Comparison of ENCODE assay signal across 15 cellular contexts in genomic region chr9:38107811-38108304, GRCh38. TPM values are rescaled to one million over a fixed set of nuclear protein-coding genes. Genes with fewer than 3 reads are reported as not detected.
DNase-seq lines count a peak whose midpoint lies in the region; ATAC-seq and TF ChIP-seq lines count a peak whose summit lies in the region.
"Had no signal": no experiment of that assay in that cellular context is flagged by ENCODE, and none has a peak within 500 bp of the region (broad histone marks: within the 10 kb centered on the region; RNA-seq: fewer than 3 reads in every experiment).

No MANE protein-coding gene starts in this region.

- H3F3A ChIP-seq in neural progenitor cell (ENCODE audit: low read depth), result peaks cover 13% of the 10 kb centered on the region

- peak; percentile 61 for ATAC-seq in GM19463 (IDR thresholded peaks at IDR 0.05; ENCODE audit: unreplicated experiment)
- ATAC-seq in activated T-helper 17 cell treated with anti-CD3 and anti-CD28 coated beads, Interleukin-2, amount 50 U/mL, for 72 hours (replicated peaks), result no peak
- ATAC-seq: HepG2 had no signal

- H3K27me3 Mint-ChIP-seq in neural progenitor cell (ENCODE audit: insufficient read depth, low read depth), result peaks cover 16% of the 10 kb centered on the region
- peaks cover 12% of the 10 kb centered on the region for H3K27me3 Mint-ChIP-seq in activated T-helper 17 cell treated with anti-CD3 and anti-CD28 coated beads, Interleukin-2, amount 50 U/mL, for 72 hours

- no peak overlapping the region for H3K4me3 Mint-ChIP-seq in neural progenitor cell
- H3K4me3 Mint-ChIP-seq in activated T-helper 17 cell treated with anti-CD3 and anti-CD28 coated beads, Interleukin-2, amount 50 U/mL, for 72 hours, result no peak overlapping the region
- H3K4me3 Mint-ChIP-seq: neural crest cell had no signal

- H3K36me3 Mint-ChIP-seq in neural progenitor cell, result no peaks in the 10 kb centered on the region
- H3K36me3 Mint-ChIP-seq in activated T-helper 17 cell treated with anti-CD3 and anti-CD28 coated beads, Interleukin-2, amount 50 U/mL, for 72 hours (ENCODE audit: low read depth), result no peaks in the 10 kb centered on the region

- 0 out of 2 replicates have a peak overlapping the region, but pooled peaks have one; percentile 42 for H3K9ac ChIP-seq in BLaER1
- H3K9ac ChIP-seq in neural progenitor cell, result no peak overlapping the region

- DNase-seq in SW480 (ENCODE audit: low spot score) (peak; percentile 7), neural progenitor cell (ENCODE audit: low spot score) (peak; percentile 85), H4 (ENCODE audit: low spot score) (no peak), SKM-1 (lab: John Stamatoyannopoulos, UW; ENCODE audit: unreplicated experiment) (no peak), epidermal melanocyte (ENCODE audit: insufficient read length, low spot score) (no peak)
- DNase-seq: amniotic stem cell; DMS 273 treated with DMSO at 0.1 percent for 48 hours; stimulated activated CD4-positive, alpha-beta T cell treated with anti-CD3 and anti-CD28 coated beads, Interleukin-12 subunit alpha, Interleukin-12 subunit beta, amount 100 ng/mL, for 4 hours had no signal

- no peak overlapping the region for H3K4me3 ChIP-seq in BLaER1
- H3K4me3 ChIP-seq in neural progenitor cell, result no peak overlapping the region
- H3K4me3 ChIP-seq: esophagus muscularis mucosa had no signal

- H2AFZ ChIP-seq in neural progenitor cell (replicated peaks), result no peak overlapping the region

- no peaks in the 10 kb centered on the region for H3K79me2 ChIP-seq in neural progenitor cell (ENCODE audit: low read depth)

- peaks cover 24% of the 10 kb centered on the region for H3K4me1 ChIP-seq in BLaER1
- H3K4me1 ChIP-seq in neural progenitor cell, result peaks cover 17% of the 10 kb centered on the region

- H3K36me3 ChIP-seq in BLaER1, result no peaks in the 10 kb centered on the region
- H3K36me3 ChIP-seq in neural progenitor cell, result no peaks in the 10 kb centered on the region
- H3K36me3 ChIP-seq: esophagus muscularis mucosa had no signal

- peak overlapping the region; percentile 76 for H3K4me2 ChIP-seq in BLaER1
- H3K4me2 ChIP-seq in neural progenitor cell, result peak overlapping the region; percentile 57

- no peak for TF ChIP-seq CTCF in neural progenitor cell (IDR thresholded peaks at IDR 0.05)

- H3K27ac ChIP-seq in BLaER1 (no peak overlapping the region), neural progenitor cell (no peak overlapping the region)
- H3K27ac ChIP-seq: esophagus muscularis mucosa had no signal

- H3K9me3 ChIP-seq in BLaER1, result no peaks in the 10 kb centered on the region
- H3K9me3 ChIP-seq in neural progenitor cell (ENCODE audit: low read depth), result no peaks in the 10 kb centered on the region
- H3K9me3 ChIP-seq: esophagus muscularis mucosa had no signal

- H3K9me3 Mint-ChIP-seq in neural progenitor cell, result no peaks in the 10 kb centered on the region
- H3K9me3 Mint-ChIP-seq in activated T-helper 17 cell treated with anti-CD3 and anti-CD28 coated beads, Interleukin-2, amount 50 U/mL, for 72 hours, result no peaks in the 10 kb centered on the region
- H3K9me3 Mint-ChIP-seq: activated T-helper 2 cell treated with anti-CD3 and anti-CD28 coated beads, Interferon-gamma antibody, Interleukin-2, Interleukin-4, amounts not matched to agents 10 μg/mL and 5 μg/mL and 100 μg/mL, durations not matched to agents 14 hours and 24 hours and 36 hours; neural crest cell had no signal

- H3K27me3 ChIP-seq in BLaER1 (no peaks in the 10 kb centered on the region), neural progenitor cell (no peaks in the 10 kb centered on the region)
- H3K27me3 ChIP-seq: esophagus muscularis mucosa had no signal

- H4K20me1 ChIP-seq in BLaER1, result no peaks in the 10 kb centered on the region
- H4K20me1 ChIP-seq in neural progenitor cell (ENCODE audit: low read depth), result no peaks in the 10 kb centered on the region

- H3K4me1 Mint-ChIP-seq in neural progenitor cell, result peaks cover 15% of the 10 kb centered on the region
- H3K4me1 Mint-ChIP-seq in activated T-helper 17 cell treated with anti-CD3 and anti-CD28 coated beads, Interleukin-2, amount 50 U/mL, for 72 hours, result no peaks in the 10 kb centered on the region
- H3K4me1 Mint-ChIP-seq: neural crest cell had no signal

- H3K27ac Mint-ChIP-seq in neural progenitor cell, result peak overlapping the region; percentile 71
- no peak overlapping the region for H3K27ac Mint-ChIP-seq in activated T-helper 17 cell treated with anti-CD3 and anti-CD28 coated beads, Interleukin-2, amount 50 U/mL, for 72 hours
- H3K27ac Mint-ChIP-seq: activated T-helper 2 cell treated with anti-CD3 and anti-CD28 coated beads, Interferon-gamma antibody, Interleukin-2, Interleukin-4, amounts not matched to agents 10 μg/mL and 5 μg/mL and 100 μg/mL, durations not matched to agents 14 hours and 24 hours and 36 hours had no signal

RNA-seq across cellular contexts. Expression of gene SHB, which starts 38.8 kb away (rescaled TPM):
- 1.1 and 4.1 TPM in 2 replicates for total RNA-seq in neural progenitor cell (ENCODE audit: low replicate concordance)
- 8.7 and 10.1 TPM in 2 replicates for total RNA-seq in H4 (2014; rRNA removed; shearing (Covaris generic))
- 1 to 10 TPM in 1 of 2 donors, under 1 TPM in 1; 0.95 to 1.7 TPM for total RNA-seq in activated T-helper 17 cell treated with anti-CD3 and anti-CD28 coated beads, Interleukin-2, amount 50 U/mL, for 72 hours

Comparison
In these comparisons a context has a peak if more than half of its experiments do, and no peak if none do; other contexts are left out.
1. DNase-seq: peak in SW480 (single experiment) and neural progenitor cell (single experiment); none in H4 (single experiment), SKM-1 (single experiment) and epidermal melanocyte (single experiment).